In the genomic region with DNA sequence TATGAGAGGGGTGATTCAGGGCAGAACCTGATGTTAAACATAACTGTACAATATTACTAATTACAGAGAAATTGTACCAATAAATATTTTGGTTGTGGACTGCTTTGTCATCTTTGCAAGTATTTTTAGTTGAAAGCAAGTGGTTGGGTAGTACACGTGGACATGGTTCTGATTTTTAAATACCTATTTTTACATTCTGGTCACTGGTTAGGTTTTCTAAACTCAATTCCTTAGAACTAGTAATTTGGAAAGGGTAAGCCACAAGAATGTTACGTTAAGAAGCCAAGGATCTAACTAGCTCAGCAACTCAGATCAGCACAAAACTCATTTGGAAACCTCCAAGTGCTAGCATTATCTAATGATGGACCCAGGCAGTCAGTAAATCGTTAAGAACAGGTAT, we compare ENCODE assay signal across 1 cellular context.
TF ChIP-seq lines count a peak whose summit lies in the region.

No MANE protein-coding gene starts in this region.

TF ChIP-seq in K562, 482 proteins besides CTCF, POLR2A, EP300 and RAD21:
- TF ChIP-seq ZNF347 (CRISPR knock-in tag; IDR thresholded peaks at IDR 0.05; ENCODE audit: low read depth) (no peak), ZBTB8A (IDR thresholded peaks at IDR 0.05; ENCODE audit: partially characterized antibody) (no peak), OTX1 (CRISPR knock-in tag; IDR thresholded peaks at IDR 0.05) (no peak), NFE2L1 (tag; IDR thresholded peaks at IDR 0.05; ENCODE audit: borderline replicate concordance, low read depth) (no peak), CLOCK (CRISPR knock-in tag; IDR thresholded peaks at IDR 0.05; ENCODE audit: borderline replicate concordance) (no peak), HMG20A (CRISPR knock-in tag; conservative IDR thresholded peaks at IDR 0.05) (no peak), YY1 (IDR thresholded peaks at IDR 0.05; ENCODE audit: borderline replicate concordance in 1 of 3, control insufficient read depth in 1 of 3, extremely low read depth in 1 of 3, insufficient read depth in 3 of 3, insufficient read length in 1 of 3, insufficient replicate concordance in 2 of 3, low read depth in 1 of 3, low read length in 2 of 3) (no peak), PATZ1 (CRISPR knock-in tag; IDR thresholded peaks at IDR 0.05; ENCODE audit: borderline replicate concordance) (no peak), THAP12 (CRISPR knock-in tag; IDR thresholded peaks at IDR 0.05) (no peak), NCOA1 (IDR thresholded peaks at IDR 0.05; ENCODE audit: low read depth) (no peak), HCFC1 (IDR thresholded peaks at IDR 0.05; ENCODE audit: low read depth, low read length) (no peak), ZNF696 (CRISPR knock-in tag; conservative IDR thresholded peaks at IDR 0.05) (no peak), CBFB (CRISPR knock-in tag; IDR thresholded peaks at IDR 0.05) (no peak), ZNF695 (CRISPR knock-in tag; IDR thresholded peaks at IDR 0.05) (no peak), TBL1XR1 (IDR thresholded peaks at IDR 0.05; ENCODE audit: low read length in 2 of 2) (no peak), SMAD4 (CRISPR knock-in tag; conservative IDR thresholded peaks at IDR 0.05) (no peak), CTBP1 (IDR thresholded peaks at IDR 0.05; ENCODE audit: borderline replicate concordance) (no peak)
- TF ChIP-seq, protein P1, sequence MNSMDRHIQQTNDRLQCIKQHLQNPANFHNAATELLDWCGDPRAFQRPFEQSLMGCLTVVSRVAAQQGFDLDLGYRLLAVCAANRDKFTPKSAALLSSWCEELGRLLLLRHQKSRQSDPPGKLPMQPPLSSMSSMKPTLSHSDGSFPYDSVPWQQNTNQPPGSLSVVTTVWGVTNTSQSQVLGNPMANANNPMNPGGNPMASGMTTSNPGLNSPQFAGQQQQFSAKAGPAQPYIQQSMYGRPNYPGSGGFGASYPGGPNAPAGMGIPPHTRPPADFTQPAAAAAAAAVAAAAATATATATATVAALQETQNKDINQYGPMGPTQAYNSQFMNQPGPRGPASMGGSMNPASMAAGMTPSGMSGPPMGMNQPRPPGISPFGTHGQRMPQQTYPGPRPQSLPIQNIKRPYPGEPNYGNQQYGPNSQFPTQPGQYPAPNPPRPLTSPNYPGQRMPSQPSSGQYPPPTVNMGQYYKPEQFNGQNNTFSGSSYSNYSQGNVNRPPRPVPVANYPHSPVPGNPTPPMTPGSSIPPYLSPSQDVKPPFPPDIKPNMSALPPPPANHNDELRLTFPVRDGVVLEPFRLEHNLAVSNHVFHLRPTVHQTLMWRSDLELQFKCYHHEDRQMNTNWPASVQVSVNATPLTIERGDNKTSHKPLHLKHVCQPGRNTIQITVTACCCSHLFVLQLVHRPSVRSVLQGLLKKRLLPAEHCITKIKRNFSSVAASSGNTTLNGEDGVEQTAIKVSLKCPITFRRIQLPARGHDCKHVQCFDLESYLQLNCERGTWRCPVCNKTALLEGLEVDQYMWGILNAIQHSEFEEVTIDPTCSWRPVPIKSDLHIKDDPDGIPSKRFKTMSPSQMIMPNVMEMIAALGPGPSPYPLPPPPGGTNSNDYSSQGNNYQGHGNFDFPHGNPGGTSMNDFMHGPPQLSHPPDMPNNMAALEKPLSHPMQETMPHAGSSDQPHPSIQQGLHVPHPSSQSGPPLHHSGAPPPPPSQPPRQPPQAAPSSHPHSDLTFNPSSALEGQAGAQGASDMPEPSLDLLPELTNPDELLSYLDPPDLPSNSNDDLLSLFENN (IDR thresholded peaks at IDR 0.05; ENCODE audit: low read depth in 2 of 2, low read length in 2 of 2): no peak
- TF ChIP-seq, protein P2, sequence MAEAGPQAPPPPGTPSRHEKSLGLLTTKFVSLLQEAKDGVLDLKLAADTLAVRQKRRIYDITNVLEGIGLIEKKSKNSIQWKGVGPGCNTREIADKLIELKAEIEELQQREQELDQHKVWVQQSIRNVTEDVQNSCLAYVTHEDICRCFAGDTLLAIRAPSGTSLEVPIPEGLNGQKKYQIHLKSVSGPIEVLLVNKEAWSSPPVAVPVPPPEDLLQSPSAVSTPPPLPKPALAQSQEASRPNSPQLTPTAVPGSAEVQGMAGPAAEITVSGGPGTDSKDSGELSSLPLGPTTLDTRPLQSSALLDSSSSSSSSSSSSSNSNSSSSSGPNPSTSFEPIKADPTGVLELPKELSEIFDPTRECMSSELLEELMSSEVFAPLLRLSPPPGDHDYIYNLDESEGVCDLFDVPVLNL (CRISPR knock-in tag; IDR thresholded peaks at IDR 0.05; ENCODE audit: low read depth): no peak
